ENCODE assay signal across 1 cellular context in genomic region chr19:52735734-52736133, GRCh38.
TF ChIP-seq lines count a peak whose summit lies in the region.

No MANE protein-coding gene starts in this region.

TF ChIP-seq in GM12878, 131 proteins besides CTCF, POLR2A, EP300 and RAD21:
- TF ChIP-seq WRNIP1 (IDR thresholded peaks at IDR 0.05; ENCODE audit: borderline replicate concordance, low read depth, low read length) = no peak
- no peak for TF ChIP-seq ATF2 (IDR thresholded peaks at IDR 0.05; ENCODE audit: low read length)
- no peak for TF ChIP-seq RFX5 (IDR thresholded peaks at IDR 0.05; ENCODE audit: low read depth, low read length)
- TF ChIP-seq CREB1 (IDR thresholded peaks at IDR 0.05; ENCODE audit: low read depth) = no peak
- no peak for TF ChIP-seq NR2C2 (IDR thresholded peaks at IDR 0.05; ENCODE audit: borderline replicate concordance, control insufficient read depth, insufficient read length, low read depth)
- TF ChIP-seq CBX3 (IDR thresholded peaks at IDR 0.05; ENCODE audit: borderline replicate concordance, low read depth) = no peak
- no peak for TF ChIP-seq IRF3 (IDR thresholded peaks at IDR 0.05)
- TF ChIP-seq CUX1 (IDR thresholded peaks at IDR 0.05; ENCODE audit: insufficient replicate concordance, low read depth, low read length) = no peak
- no peak for TF ChIP-seq HDAC6 (IDR thresholded peaks at IDR 0.05; ENCODE audit: unreplicated experiment)
- TF ChIP-seq RUNX3 (IDR thresholded peaks at IDR 0.05; ENCODE audit: low read length) = no peak
- no peak for TF ChIP-seq SMARCA5 (IDR thresholded peaks at IDR 0.05)
- no peak for TF ChIP-seq MYB (IDR thresholded peaks at IDR 0.05; ENCODE audit: borderline replicate concordance, low read depth, low read length)
- no peak for TF ChIP-seq SUPT20H (IDR thresholded peaks at IDR 0.05; ENCODE audit: borderline replicate concordance, control insufficient read depth, low read depth, low read length)
- TF ChIP-seq HDGF (IDR thresholded peaks at IDR 0.05) = no peak
- TF ChIP-seq SMAD5 (IDR thresholded peaks at IDR 0.05; ENCODE audit: low read depth) = no peak
- TF ChIP-seq SPI1 (IDR thresholded peaks at IDR 0.05; ENCODE audit: borderline replicate concordance, insufficient read depth, low read depth, low read length) = no peak
- TF ChIP-seq RCOR1 (conservative IDR thresholded peaks at IDR 0.05; ENCODE audit: low read depth, low read length) = no peak
- no peak for TF ChIP-seq USF1 (IDR thresholded peaks at IDR 0.05; ENCODE audit: borderline replicate concordance, extremely low read length, insufficient read depth, low read depth, low read length)
- no peak for TF ChIP-seq E4F1 (IDR thresholded peaks at IDR 0.05; ENCODE audit: borderline replicate concordance, partially characterized antibody)
- no peak for TF ChIP-seq KAT2A (conservative IDR thresholded peaks at IDR 0.05; ENCODE audit: control insufficient read depth, low read depth, low read length)
